11 cellular contexts compared by ENCODE assay signal in genomic region chr1:212498243-212498642, GRCh38.
DNase-seq lines count a peak whose midpoint lies in the region; ATAC-seq and TF ChIP-seq lines count a peak whose summit lies in the region.
"Had no signal": no experiment of that assay in that cellular context is flagged by ENCODE, and none has a peak within 500 bp of the region (broad histone marks: within the 10 kb centered on the region; RNA-seq: fewer than 3 reads in every experiment).

No MANE protein-coding gene starts in this region.

- DNase-seq in NCI-H345 (lab: John Stamatoyannopoulos, UW) (peak; percentile 46), epithelial cell of esophagus (ENCODE audit: low read depth) (peak; percentile 96), retinal pigment epithelial cell (ENCODE audit: low read depth) (peak; percentile 96)
- DNase-seq: activated B cell treated with CpG ODN at 0.5 μM for 24 hours, activated gamma-delta T cell, immature natural killer cell had no signal

- TF ChIP-seq CTCF in epithelial cell of esophagus (IDR thresholded peaks at IDR 0.05; ENCODE audit: insufficient read depth, low read depth, low read length, missing control alignments) (no peak), retinal pigment epithelial cell (conservative IDR thresholded peaks at IDR 0.05; ENCODE audit: low read depth, low read length) (no peak)

- peak; percentile 62 for ATAC-seq in GM19351 (IDR thresholded peaks at IDR 0.05; ENCODE audit: unreplicated experiment)
- ATAC-seq in GM18870 (IDR thresholded peaks at IDR 0.05; ENCODE audit: unreplicated experiment): no peak
- no peak for ATAC-seq in GM19324 (IDR thresholded peaks at IDR 0.05; ENCODE audit: low FRiP score, unreplicated experiment)
- ATAC-seq in SK-N-SH treated with all-trans-retinoic acid at 6 μM for 48 hours: no peak
- ATAC-seq in GM19035 (IDR thresholded peaks at IDR 0.05; ENCODE audit: unreplicated experiment): no peak

- H3K4me3 ChIP-seq in epithelial cell of esophagus (ENCODE audit: low read length) (no peak overlapping the region), retinal pigment epithelial cell (ENCODE audit: low read length) (no peak overlapping the region)

TF ChIP-seq in SK-N-SH treated with all-trans-retinoic acid at 6 μM for 48 hours, 23 proteins besides CTCF, POLR2A, EP300 and RAD21:
- TF ChIP-seq ISL1 (CRISPR knock-in tag; IDR thresholded peaks at IDR 0.05): no peak

Comparison
In these comparisons a context has a peak if more than half of its experiments do, and no peak if none do; other contexts are left out.
1. DNase-seq: peak in every context shown above with its lines; median percentile 96 in epithelial cell of esophagus; 96 in retinal pigment epithelial cell; 46 in NCI-H345.